ENCODE assay signal across 20 cellular contexts in genomic region chr5:177528631-177529030, GRCh38. TPM values are rescaled to one million over a fixed set of nuclear protein-coding genes. Genes with fewer than 3 reads are reported as not detected.
DNase-seq lines count a peak whose midpoint lies in the region; ATAC-seq, FAIRE-seq and TF ChIP-seq lines count a peak whose summit lies in the region.
"Had no signal": no experiment of that assay in that cellular context is flagged by ENCODE, and none has a peak within 500 bp of the region (broad histone marks: within the 10 kb centered on the region; RNA-seq: fewer than 3 reads in every experiment).

No MANE protein-coding gene starts in this region.

- no peak overlapping the region for H2AFZ ChIP-seq in K562 (ENCODE audit: low read depth, low read length)

- POLR2A ChIA-PET in RWPE1 (lab: Yijun Ruan, JAX; ENCODE audit: low non-redundant PET) = no interaction called here
- POLR2A ChIA-PET in K562 (lab: Yijun Ruan, JAX) = interaction anchor here (0.7 to 4.9 kb wide), 4 partner anchors 12 to 662 kb away, joined by 3 to 28 read pairs (median 8); partner anchors contain the start of gene DDX41

- H3K36me3 ChIP-seq in K562 (ENCODE audit: control insufficient read depth, insufficient read depth, low read length) (peaks cover 91% of the 10 kb centered on the region), suprapubic skin (peaks cover 84% of the 10 kb centered on the region)

- TF ChIP-seq RAD21 in K562 (CRISPR knock-in tag; conservative IDR thresholded peaks at IDR 0.05 in 1 of 2, IDR thresholded peaks at IDR 0.05 in 1 of 2) = no peak

- intact Hi-C loops in K562 (cut with micrococcal nuclease) (no loop called here), sciatic nerve (cut with DNase I) (no loop called here)

- TF ChIP-seq EP300 in K562 (IDR thresholded peaks at IDR 0.05; ENCODE audit: low read length) (no peak), suprapubic skin (IDR thresholded peaks at IDR 0.05) (no peak)

- in situ Hi-C loops in K562 (cut with MboI) = no loop called here

- no TSS peak for BruUV-seq in K562 (replicated peaks; lab: Mats Ljungman, UMichigan)

- CTCF ChIA-PET in RWPE1 (lab: Yijun Ruan, JAX) = no interaction called here
- CTCF ChIA-PET in K562 (lab: Yijun Ruan, JAX; ENCODE audit: low intra/inter-chr PET ratio) = no interaction called here

- peak overlapping the region; percentile 49 for H3K27ac ChIP-seq in RWPE1
- peak overlapping the region; percentile 9; the same call in 1 of the 3 replicates for H3K27ac ChIP-seq in K562 (ENCODE audit: extremely low read depth, low read depth, low read length)
- no peak overlapping the region for H3K27ac ChIP-seq in suprapubic skin
- H3K27ac ChIP-seq: C4-2B had no signal

- peak overlapping the region in 1 of 2 experiments; percentile 49; a peak in 2 of 4 replicates for H3K9ac ChIP-seq in K562 (ENCODE audit: insufficient read depth in 1 of 2, low read depth in 2 of 2, low read length in 2 of 2)

- no peak for TF ChIP-seq POLR2A in K562 (conservative IDR thresholded peaks at IDR 0.05)
- TF ChIP-seq POLR2A in suprapubic skin (IDR thresholded peaks at IDR 0.05) = no peak
- no peak for TF ChIP-seq POLR2A in H54 (IDR thresholded peaks at IDR 0.05; ENCODE audit: low read depth, low read length)

- H3K4me2 ChIP-seq in K562 (ENCODE audit: insufficient read depth, low read length) = no peak overlapping the region

- no peak for TF ChIP-seq CTCF in RWPE1 (conservative IDR thresholded peaks at IDR 0.05; ENCODE audit: low read depth)
- TF ChIP-seq CTCF in K562 (IDR thresholded peaks at IDR 0.05 in 2 of 3, conservative IDR thresholded peaks at IDR 0.05 in 1 of 3; ENCODE audit: insufficient read depth in 2 of 3, low read depth in 1 of 3, low read length in 3 of 3) = no peak
- TF ChIP-seq CTCF in suprapubic skin (IDR thresholded peaks at IDR 0.05) = no peak

- no peak for FAIRE-seq in K562 (lab: Jason Lieb, UNC)
- FAIRE-seq in H54 (lab: Jason Lieb, UNC) = no peak
- FAIRE-seq: A204.1, D721Med, GM19239, H1 had no signal

- ATAC-seq in K562 (no peak), sciatic nerve (no peak), HG03108 (IDR thresholded peaks at IDR 0.05; ENCODE audit: unreplicated experiment) (no peak)

- H3K27me3 ChIP-seq in K562 (ENCODE audit: control insufficient read depth in 2 of 2, insufficient read depth in 2 of 2, low read length in 2 of 2) (no peaks in the 10 kb centered on the region), suprapubic skin (no peaks in the 10 kb centered on the region)
- H3K27me3 ChIP-seq: BE2C had no signal

- H3K9me1 ChIP-seq in K562 (ENCODE audit: control insufficient read depth, insufficient read depth, low read length) = peaks cover 3% of the 10 kb centered on the region

- H3K4me3 ChIP-seq in K562 (no peak overlapping the region), suprapubic skin (no peak overlapping the region)

- H3K9me3 ChIP-seq in K562 (replicated peaks; ENCODE audit: control insufficient read depth, insufficient read depth, low read depth, low read length) (no peaks in the 10 kb centered on the region), suprapubic skin (no peaks in the 10 kb centered on the region)
- H3K9me3 ChIP-seq: BE2C had no signal

- peaks cover 17% of the 10 kb centered on the region for H4K20me1 ChIP-seq in K562 (replicated peaks; ENCODE audit: control insufficient read depth, insufficient read depth, low read length)

- no peaks in the 10 kb centered on the region for H3K79me2 ChIP-seq in K562 (ENCODE audit: control insufficient read depth, insufficient read depth, low read length)

- WGBS in K562 (ENCODE audit: insufficient coverage, low coverage, missing lambda C conversion rate) = 94% methylated on average over 7 of the region's 10 CpGs
- 85% methylated on average over 10 of the region's 10 CpGs for WGBS in suprapubic skin

- DNase-seq in RWPE1 (ENCODE audit: low spot score) (no peak), K562 (ENCODE audit: extremely low read depth in 1 of 4, low spot score in 3 of 4) (no peak), sciatic nerve (ENCODE audit: low spot score) (peak; percentile 22), suprapubic skin (ENCODE audit: low spot score in 2 of 2) (peak; percentile 44 to 45), nucleus accumbens (lab: John Stamatoyannopoulos, UW) (no peak), H54 (ENCODE audit: insufficient read length, low spot score) (no peak)
- DNase-seq: CD4-positive, alpha-beta memory T cell; COR-L47; DMS153; DMS79 treated with DMSO at 0.1 percent for 48 hours; GDM1; HCEC 1CT; HFFc6 had no signal

- H3K4me1 ChIP-seq in K562 (replicated peaks in 1 of 2; ENCODE audit: control insufficient read depth in 2 of 2, insufficient read depth in 2 of 2, low read length in 2 of 2) (peaks cover 24 to 39% of the 10 kb centered on the region in 2 experiments), suprapubic skin (peaks cover 20% of the 10 kb centered on the region)

RNA-seq across cellular contexts. Expression of gene DDX41, which starts 11.9 kb away (rescaled TPM):
- total RNA-seq in K562 (2011; cell fraction: chromatin; rRNA removed; ENCODE audit: low replicate concordance) = 156 and 392 TPM in 2 replicates
- 235 and 242 TPM in 2 replicates for total RNA-seq in K562 (2011; cell fraction: nucleolus; rRNA removed)
- 123 and 170 TPM in 2 replicates for total RNA-seq in K562 (2011; cell fraction: nucleoplasm; rRNA removed)
- total RNA-seq in K562 (2014; rRNA removed) (284 and 396 TPM in 2 replicates), K562 (2014; rRNA removed; fragmentation: Illumina TruSeq; extraction: Trizol) (41.4 and 53.7 TPM in 2 replicates), K562 (2015; rRNA removed; fragmentation: Illumina TruSeq; extraction: Trizol) (97.1 and 116 TPM in 2 replicates), K562 (2021) (164 and 167 TPM in 2 replicates), sciatic nerve (68.2 TPM), suprapubic skin (100 to 1,000 TPM in 2 of 4 donors, 10 to 100 TPM in 2; 83.8 to 148 (median 103) TPM)
- polyA plus RNA-seq in K562 (2011; rRNA removed) (138 and 148 TPM in 2 replicates), K562 (2014; fragmentation: Illumina TruSeq; extraction: Trizol) (94.9 and 113 TPM in 2 replicates), K562 (2014; fragmentation: Nextera tagmentation; extraction: Ambion mirVana) (10 to 100 TPM; 38.2 to 60.1 TPM), K562 (2014; rRNA removed) (234 and 236 TPM in 2 replicates)
- polyA plus RNA-seq in K562 (2011; cell fraction: cytosol; rRNA removed) = 199 and 327 TPM in 2 replicates
- polyA plus RNA-seq in K562 (2011; cell fraction: nucleus; rRNA removed) = 545 and 753 TPM in 2 replicates
- polyA plus RNA-seq in K562 (2012) = 166 and 178 TPM in 2 replicates
- polyA minus RNA-seq in K562 (2011; rRNA and poly(A)+ RNA removed) = 143 and 154 TPM in 2 replicates
- 157 and 376 TPM in 2 replicates for polyA minus RNA-seq in K562 (2011; cell fraction: cytosol; rRNA and poly(A)+ RNA removed)
- polyA minus RNA-seq in K562 (2011; cell fraction: nucleus; rRNA and poly(A)+ RNA removed) = 191 and 218 TPM in 2 replicates

RNA-seq across cellular contexts. Expression of gene DOK3, which starts 19.0 kb away (rescaled TPM):
- 31.3 and 80.0 TPM in 2 replicates for total RNA-seq in K562 (2011; cell fraction: chromatin; rRNA removed; ENCODE audit: low replicate concordance)
- total RNA-seq in K562 (2011; cell fraction: nucleolus; rRNA removed) = 40.8 and 45.7 TPM in 2 replicates
- total RNA-seq in K562 (2011; cell fraction: nucleoplasm; rRNA removed) = 31.9 and 45.3 TPM in 2 replicates
- total RNA-seq in K562 (2014; rRNA removed) = 9.2 and 11.0 TPM in 2 replicates
- total RNA-seq in K562 (2014; rRNA removed; fragmentation: Illumina TruSeq; extraction: Trizol) = 2.0 TPM in 2 replicates
- total RNA-seq in K562 (2015; rRNA removed; fragmentation: Illumina TruSeq; extraction: Trizol) = 5.9 and 7.2 TPM in 2 replicates
- 15.7 and 21.1 TPM in 2 replicates for total RNA-seq in K562 (2021)
- polyA plus RNA-seq in K562 (2011; rRNA removed) = 8.0 and 16.1 TPM in 2 replicates
- polyA plus RNA-seq in K562 (2011; cell fraction: cytosol; rRNA removed) = 15.1 and 21.5 TPM in 2 replicates
- 70.3 and 111 TPM in 2 replicates for polyA plus RNA-seq in K562 (2011; cell fraction: nucleus; rRNA removed)
- polyA plus RNA-seq in K562 (2012) = 14.5 and 23.5 TPM in 2 replicates
- 10.1 and 12.5 TPM in 2 replicates for polyA plus RNA-seq in K562 (2014; fragmentation: Illumina TruSeq; extraction: Trizol)
- polyA plus RNA-seq in K562 (2014; fragmentation: Nextera tagmentation; extraction: Ambion mirVana) = 1 to 10 TPM; 1.3 to 1.7 TPM
- polyA plus RNA-seq in K562 (2014; rRNA removed) = 16.9 and 23.0 TPM in 2 replicates
- polyA minus RNA-seq in K562 (2011; rRNA and poly(A)+ RNA removed) = 3.9 and 4.1 TPM in 2 replicates
- polyA minus RNA-seq in K562 (2011; cell fraction: cytosol; rRNA and poly(A)+ RNA removed) = 7.4 and 11.9 TPM in 2 replicates
- 18.3 and 19.9 TPM in 2 replicates for polyA minus RNA-seq in K562 (2011; cell fraction: nucleus; rRNA and poly(A)+ RNA removed)
- total RNA-seq in sciatic nerve = 16.2 TPM
- total RNA-seq in suprapubic skin = 1 to 10 TPM in 3 of 4 donors, under 1 TPM in 1; 0.89 to 7.3 (median 1.8) TPM

RNA-seq across cellular contexts. Expression of gene FAM193B, which starts 25.7 kb away (rescaled TPM):
- 296 and 489 TPM in 2 replicates for total RNA-seq in K562 (2011; cell fraction: chromatin; rRNA removed; ENCODE audit: low replicate concordance)
- total RNA-seq in K562 (2011; cell fraction: nucleolus; rRNA removed) = 300 and 332 TPM in 2 replicates
- 230 and 273 TPM in 2 replicates for total RNA-seq in K562 (2011; cell fraction: nucleoplasm; rRNA removed)
- 33.6 and 53.1 TPM in 2 replicates for total RNA-seq in K562 (2014; rRNA removed)
- total RNA-seq in K562 (2014; rRNA removed; fragmentation: Illumina TruSeq; extraction: Trizol) = 15.2 and 18.0 TPM in 2 replicates
- total RNA-seq in K562 (2015; rRNA removed; fragmentation: Illumina TruSeq; extraction: Trizol) = 31.7 and 37.3 TPM in 2 replicates
- 58.7 and 59.4 TPM in 2 replicates for total RNA-seq in K562 (2021)
- polyA plus RNA-seq in K562 (2011; rRNA removed) = 51.5 and 73.5 TPM in 2 replicates
- 30.7 and 38.5 TPM in 2 replicates for polyA plus RNA-seq in K562 (2011; cell fraction: cytosol; rRNA removed)
- 492 and 661 TPM in 2 replicates for polyA plus RNA-seq in K562 (2011; cell fraction: nucleus; rRNA removed)
- 52.7 and 87.6 TPM in 2 replicates for polyA plus RNA-seq in K562 (2012)
- 44.1 and 45.0 TPM in 2 replicates for polyA plus RNA-seq in K562 (2014; fragmentation: Illumina TruSeq; extraction: Trizol)
- polyA plus RNA-seq in K562 (2014; fragmentation: Nextera tagmentation; extraction: Ambion mirVana) = 1 to 10 TPM; 4.4 to 5.0 TPM
- polyA plus RNA-seq in K562 (2014; rRNA removed) = 73.4 and 76.4 TPM in 2 replicates
- polyA minus RNA-seq in K562 (2011; rRNA and poly(A)+ RNA removed) = 11.0 and 15.0 TPM in 2 replicates
- polyA minus RNA-seq in K562 (2011; cell fraction: cytosol; rRNA and poly(A)+ RNA removed) = 10.5 and 24.3 TPM in 2 replicates
- polyA minus RNA-seq in K562 (2011; cell fraction: nucleus; rRNA and poly(A)+ RNA removed) = 47.3 and 51.4 TPM in 2 replicates
- 113 TPM for total RNA-seq in sciatic nerve
- total RNA-seq in suprapubic skin = 100 to 1,000 TPM in 1 of 4 donors, 10 to 100 TPM in 3; 55.6 to 328 (median 78.2) TPM

RNA-seq across cellular contexts. Expression of gene PDLIM7, which starts 31.2 kb away (rescaled TPM):
- 145 and 420 TPM in 2 replicates for total RNA-seq in K562 (2011; cell fraction: chromatin; rRNA removed; ENCODE audit: low replicate concordance)
- total RNA-seq in K562 (2011; cell fraction: nucleolus; rRNA removed) = 271 and 275 TPM in 2 replicates
- 200 and 231 TPM in 2 replicates for total RNA-seq in K562 (2011; cell fraction: nucleoplasm; rRNA removed)
- total RNA-seq in K562 (2014; rRNA removed) = 85.6 and 89.0 TPM in 2 replicates
- 6.4 and 10.4 TPM in 2 replicates for total RNA-seq in K562 (2014; rRNA removed; fragmentation: Illumina TruSeq; extraction: Trizol)
- total RNA-seq in K562 (2015; rRNA removed; fragmentation: Illumina TruSeq; extraction: Trizol) = 32.6 and 38.1 TPM in 2 replicates
- 112 and 124 TPM in 2 replicates for total RNA-seq in K562 (2021)
- polyA plus RNA-seq in K562 (2011; rRNA removed) = 34.7 and 66.8 TPM in 2 replicates
- 40.6 and 105 TPM in 2 replicates for polyA plus RNA-seq in K562 (2011; cell fraction: cytosol; rRNA removed)
- 255 and 454 TPM in 2 replicates for polyA plus RNA-seq in K562 (2011; cell fraction: nucleus; rRNA removed)
- 79.5 and 127 TPM in 2 replicates for polyA plus RNA-seq in K562 (2012)
- 25.5 and 49.4 TPM in 2 replicates for polyA plus RNA-seq in K562 (2014; fragmentation: Illumina TruSeq; extraction: Trizol)
- 1 to 10 TPM; 2.1 to 4.1 TPM for polyA plus RNA-seq in K562 (2014; fragmentation: Nextera tagmentation; extraction: Ambion mirVana)
- polyA plus RNA-seq in K562 (2014; rRNA removed) = 115 and 119 TPM in 2 replicates
- polyA minus RNA-seq in K562 (2011; rRNA and poly(A)+ RNA removed) = 18.4 and 18.7 TPM in 2 replicates
- 39.0 and 41.5 TPM in 2 replicates for polyA minus RNA-seq in K562 (2011; cell fraction: cytosol; rRNA and poly(A)+ RNA removed)
- polyA minus RNA-seq in K562 (2011; cell fraction: nucleus; rRNA and poly(A)+ RNA removed) = 90.7 and 100 TPM in 2 replicates
- total RNA-seq in sciatic nerve = 144 TPM
- 10 to 100 TPM; 28.7 to 41.3 (median 32.0) TPM for total RNA-seq in suprapubic skin

RNA-seq across cellular contexts. Expression of gene DBN1, which starts 55.2 kb away (rescaled TPM):
- total RNA-seq in K562 (2011; cell fraction: chromatin; rRNA removed; ENCODE audit: low replicate concordance) = 62.9 and 114 TPM in 2 replicates
- 51.0 and 54.6 TPM in 2 replicates for total RNA-seq in K562 (2011; cell fraction: nucleolus; rRNA removed)
- 24.9 and 46.2 TPM in 2 replicates for total RNA-seq in K562 (2011; cell fraction: nucleoplasm; rRNA removed)
- 72.9 and 87.2 TPM in 2 replicates for total RNA-seq in K562 (2014; rRNA removed)
- total RNA-seq in K562 (2014; rRNA removed; fragmentation: Illumina TruSeq; extraction: Trizol) = 11.7 and 12.3 TPM in 2 replicates
- total RNA-seq in K562 (2015; rRNA removed; fragmentation: Illumina TruSeq; extraction: Trizol) = 27.9 and 33.0 TPM in 2 replicates
- total RNA-seq in K562 (2021) = 78.9 and 84.3 TPM in 2 replicates
- polyA plus RNA-seq in K562 (2011; rRNA removed) = 34.3 and 44.2 TPM in 2 replicates
- 21.2 and 83.9 TPM in 2 replicates for polyA plus RNA-seq in K562 (2011; cell fraction: cytosol; rRNA removed)
- polyA plus RNA-seq in K562 (2011; cell fraction: nucleus; rRNA removed) = 142 and 188 TPM in 2 replicates
- 44.7 and 45.1 TPM in 2 replicates for polyA plus RNA-seq in K562 (2012)
- polyA plus RNA-seq in K562 (2014; fragmentation: Illumina TruSeq; extraction: Trizol) = 22.1 and 54.4 TPM in 2 replicates
- under 1 TPM; 0.25 to 0.34 TPM for polyA plus RNA-seq in K562 (2014; fragmentation: Nextera tagmentation; extraction: Ambion mirVana)
- polyA plus RNA-seq in K562 (2014; rRNA removed) = 53.2 and 81.8 TPM in 2 replicates
- 20.0 and 24.6 TPM in 2 replicates for polyA minus RNA-seq in K562 (2011; rRNA and poly(A)+ RNA removed)
- polyA minus RNA-seq in K562 (2011; cell fraction: cytosol; rRNA and poly(A)+ RNA removed) = 26.6 and 37.0 TPM in 2 replicates
- 30.0 and 61.5 TPM in 2 replicates for polyA minus RNA-seq in K562 (2011; cell fraction: nucleus; rRNA and poly(A)+ RNA removed)
- 63.5 TPM for total RNA-seq in sciatic nerve
- 10 to 100 TPM; 13.1 to 43.4 (median 25.3) TPM for total RNA-seq in suprapubic skin

Comparison
In these comparisons a context has a peak if more than half of its experiments do, and no peak if none do; other contexts are left out.
1. DNase-seq: peak in sciatic nerve (single experiment) and suprapubic skin (2 of 2); none in RWPE1 (single experiment), K562 (0 of 4), nucleus accumbens (0 of 56) and H54 (single experiment).